In genomic region chr2:86825020-86825727, GRCh38 we compare ENCODE assay signal across 23 cellular contexts. TPM values are rescaled to one million over a fixed set of nuclear protein-coding genes. Genes with fewer than 3 reads are reported as not detected.
DNase-seq lines count a peak whose midpoint lies in the region; ATAC-seq and TF ChIP-seq lines count a peak whose summit lies in the region.
"Had no signal": no experiment of that assay in that cellular context is flagged by ENCODE, and none has a peak within 500 bp of the region (broad histone marks: within the 10 kb centered on the region; RNA-seq: fewer than 3 reads in every experiment).

No MANE protein-coding gene starts in this region.

- no peak for TF ChIP-seq CTCF in RWPE1 (conservative IDR thresholded peaks at IDR 0.05; ENCODE audit: low read depth)

- no peaks in the 10 kb centered on the region for H3K9me3 Mint-ChIP-seq in activated T-cell treated with anti-CD3 and anti-CD28 coated beads, Interleukin-2, amount 50 U/mL, for 72 hours
- H3K9me3 Mint-ChIP-seq in stimulated activated naive CD8-positive, alpha-beta T cell treated with anti-CD3 and anti-CD28 coated beads, Interleukin-15, amount 100 ng/mL, for 72 hours = peaks cover 0 to 5% of the 10 kb centered on the region in 2 donors

- no peak overlapping the region for H3K27ac Mint-ChIP-seq in activated T-cell treated with anti-CD3 and anti-CD28 coated beads, Interleukin-2, amount 50 U/mL, for 72 hours
- H3K27ac Mint-ChIP-seq in stimulated activated naive CD8-positive, alpha-beta T cell treated with anti-CD3 and anti-CD28 coated beads, Interleukin-15, amount 100 ng/mL, for 72 hours = peak overlapping the region; percentile 80 to 88
- H3K27ac Mint-ChIP-seq: nephron had no signal

- no peaks in the 10 kb centered on the region for H3K27me3 Mint-ChIP-seq in activated T-cell treated with anti-CD3 and anti-CD28 coated beads, Interleukin-2, amount 50 U/mL, for 72 hours (ENCODE audit: low read depth)
- H3K27me3 Mint-ChIP-seq in stimulated activated naive CD8-positive, alpha-beta T cell treated with anti-CD3 and anti-CD28 coated beads, Interleukin-15, amount 100 ng/mL, for 72 hours = no peaks in the 10 kb centered on the region

- peak in 1 of 2 donors; percentile 36 for DNase-seq in activated T-cell treated with anti-CD3 and anti-CD28 coated beads, Interleukin-2, amount 50 U/mL, for 72 hours
- no peak for DNase-seq in activated T-cell treated with anti-CD3 and anti-CD28 coated beads for 4 hours
- DNase-seq in NCI-H2107 (lab: John Stamatoyannopoulos, UW) = peak; percentile 33
- peak; percentile 49 for DNase-seq in effector CD8-positive, alpha-beta T cell (lab: John Stamatoyannopoulos, UW)
- no peak for DNase-seq in stimulated activated naive CD8-positive, alpha-beta T cell treated with anti-CD3 and anti-CD28 coated beads, Interleukin-15, amount 100 ng/mL, for 72 hours
- no peak for DNase-seq in RWPE1 (ENCODE audit: low spot score)
- DNase-seq in KBM-7 = no peak
- DNase-seq: erythroblast, foreskin keratinocyte, HCEC 1CT, MV-4-11, NCI-H187 treated with DMSO at 0.1 percent for 48 hours, NCI-H226, pancreas, right cardiac atrium, SHP77, SW 1271 had no signal

- CTCF ChIA-PET in RWPE1 (lab: Yijun Ruan, JAX) = no interaction called here

- no peak overlapping the region for H3K27ac ChIP-seq in RWPE1
- H3K27ac ChIP-seq: C4-2B, foreskin keratinocyte, pancreas had no signal

- in situ Hi-C loops in KBM-7 (cut with MboI; ENCODE audit: low pct_unique_long_range_greater_than_20kb, low sequenced_read_pairs) = no loop called here

- H3K36me3 Mint-ChIP-seq in activated T-cell treated with anti-CD3 and anti-CD28 coated beads, Interleukin-2, amount 50 U/mL, for 72 hours (ENCODE audit: insufficient read depth in 2 of 2) = no peaks in the 10 kb centered on the region

- POLR2A ChIA-PET in RWPE1 (lab: Yijun Ruan, JAX; ENCODE audit: low non-redundant PET) = no interaction called here

- peaks cover 71% of the 10 kb centered on the region for H3K4me1 Mint-ChIP-seq in activated T-cell treated with anti-CD3 and anti-CD28 coated beads, Interleukin-2, amount 50 U/mL, for 72 hours (ENCODE audit: low read depth)
- peaks cover 96% of the 10 kb centered on the region for H3K4me1 Mint-ChIP-seq in stimulated activated naive CD8-positive, alpha-beta T cell treated with anti-CD3 and anti-CD28 coated beads, Interleukin-15, amount 100 ng/mL, for 72 hours
- H3K4me1 Mint-ChIP-seq: nephron had no signal

- ATAC-seq in activated T-cell treated with anti-CD3 and anti-CD28 coated beads, Interleukin-2, amount 50 U/mL, for 72 hours (replicated peaks in 1 of 2) = peak; percentile 0 to 2
- ATAC-seq in stimulated activated naive CD8-positive, alpha-beta T cell treated with anti-CD3 and anti-CD28 coated beads, Interleukin-15, amount 100 ng/mL, for 72 hours = peak; percentile 1
- ATAC-seq in GM21723 (IDR thresholded peaks at IDR 0.05; ENCODE audit: unreplicated experiment) = no peak
- ATAC-seq: foreskin keratinocyte, K562, right cardiac atrium had no signal

- H3K4me3 Mint-ChIP-seq in activated T-cell treated with anti-CD3 and anti-CD28 coated beads, Interleukin-2, amount 50 U/mL, for 72 hours = peak overlapping the region; percentile 75 to 80
- H3K4me3 Mint-ChIP-seq in stimulated activated naive CD8-positive, alpha-beta T cell treated with anti-CD3 and anti-CD28 coated beads, Interleukin-15, amount 100 ng/mL, for 72 hours = peak overlapping the region; percentile 77 to 84
- H3K4me3 Mint-ChIP-seq: nephron had no signal

RNA-seq across cellular contexts. Expression of gene CD8A, which starts 34.5 kb away (rescaled TPM):
- 100 to 1,000 TPM; 180 to 222 TPM for total RNA-seq in activated T-cell treated with anti-CD3 and anti-CD28 coated beads, Interleukin-2, amount 50 U/mL, for 72 hours
- total RNA-seq: urinary bladder had no signal

RNA-seq across cellular contexts. Expression of gene CD8B, which starts 36.5 kb away (rescaled TPM):
- 10 to 100 TPM; 71.2 to 79.3 TPM for total RNA-seq in activated T-cell treated with anti-CD3 and anti-CD28 coated beads, Interleukin-2, amount 50 U/mL, for 72 hours
- total RNA-seq: foreskin keratinocyte, G401, K562, urinary bladder had no signal

Comparison
In these comparisons a context has a peak if more than half of its experiments do, and no peak if none do; other contexts are left out.
1. DNase-seq: peak in NCI-H2107 (single experiment) and effector CD8-positive, alpha-beta T cell (single experiment); none in activated T-cell treated with anti-CD3 and anti-CD28 coated beads for 4 hours (single experiment), stimulated activated naive CD8-positive, alpha-beta T cell treated with anti-CD3 and anti-CD28 coated beads, Interleukin-15, amount 100 ng/mL, for 72 hours (0 of 2), RWPE1 (single experiment) and KBM-7 (single experiment).